22 cellular contexts compared by ENCODE assay signal in the genomic region with DNA sequence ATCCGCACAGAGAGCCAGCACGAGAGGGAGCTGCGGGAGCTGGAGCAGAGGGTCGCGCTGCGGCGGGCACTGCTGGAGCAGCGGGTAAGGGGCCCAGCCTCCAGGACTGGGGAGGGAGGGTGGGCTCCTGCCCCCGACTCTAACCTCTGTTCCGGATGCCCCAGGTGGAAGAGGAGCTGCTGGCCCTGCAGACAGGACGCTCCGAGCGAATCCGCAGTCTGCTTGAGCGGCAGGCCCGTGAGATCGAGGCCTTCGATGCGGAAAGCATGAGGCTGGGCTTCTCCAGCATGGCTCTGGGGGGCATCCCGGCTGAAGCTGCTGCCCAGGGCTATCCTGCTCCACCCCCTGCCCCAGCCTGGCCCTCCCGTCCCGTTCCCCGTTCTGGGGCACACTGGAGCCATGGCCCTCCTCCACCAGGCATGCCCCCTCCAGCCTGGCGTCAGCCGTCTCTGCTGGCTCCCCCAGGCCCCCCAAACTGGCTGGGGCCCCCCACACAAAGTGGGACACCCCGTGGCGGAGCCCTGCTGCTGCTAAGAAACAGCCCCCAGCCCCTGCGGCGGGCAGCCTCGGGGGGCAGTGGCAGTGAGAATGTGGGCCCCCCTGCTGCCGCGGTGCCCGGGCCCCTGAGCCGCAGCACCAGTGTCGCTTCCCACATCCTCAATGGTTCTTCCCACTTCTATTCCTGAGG. TPM values are rescaled to one million over a fixed set of nuclear protein-coding genes. Genes with fewer than 3 reads are reported as not detected.
"Had no signal": no experiment of that assay in that cellular context is flagged by ENCODE, and none has a peak within 500 bp of the region (broad histone marks: within the 10 kb centered on the region; RNA-seq: fewer than 3 reads in every experiment).

No MANE protein-coding gene starts in this region.

- ATAC-seq: activated CD8-positive, alpha-beta T cell treated with anti-CD3 and anti-CD28 coated beads for 36 hours; activated naive CD4-positive, alpha-beta T cell treated with anti-CD3 and anti-CD28 coated beads, Interleukin-2, amount 50 U/mL, for 72 hours; esophagus mucosa; left lobe of liver; natural killer cell treated with Interleukin-12 subunit alpha and Interleukin-12 subunit beta and Interleukin-15 and Interleukin-18, amount 100 ng/mL, for 72 hours; pancreas; sciatic nerve; T-cell had no signal

- H3K9me3 ChIP-seq: ascending aorta, neutrophil, pancreas had no signal

- DNase-seq: activated CD4-positive, alpha-beta T cell treated with anti-CD3 and anti-CD28 coated beads, Interleukin-2, amount 10 ng/mL, durations not matched to agents 7 days and 5 days; activated CD4-positive, CD25-positive, alpha-beta regulatory T cell treated with anti-CD3 and anti-CD28 coated beads, Interleukin-2, amount 50 U/mL, for 72 hours; activated CD8-positive, alpha-beta T cell treated with anti-CD3 and anti-CD28 coated beads for 36 hours; activated T-cell treated with anti-CD3 and anti-CD28 coated beads, Interleukin-2, amount 50 U/mL, for 1 hour; brain microvascular endothelial cell; caudate nucleus; effector memory CD4-positive, alpha-beta T cell; foreskin melanocyte; small intestine; stimulated activated CD4-positive, alpha-beta T cell treated with anti-CD3 and anti-CD28 coated beads, Interleukin-15, amount 100 ng/mL, for 24 hours; stimulated activated CD8-positive, alpha-beta memory T cell treated with anti-CD3 and anti-CD28 coated beads, Interleukin-4, amount 100 ng/mL, for 48 hours; stimulated activated naive CD4-positive, alpha-beta T cell treated with Interleukin-2 at 50 U/mL for 16 hours; T-cell; WERI-Rb-1 had no signal

- H3K4me3 ChIP-seq: ascending aorta, pancreas had no signal

- H3K27ac ChIP-seq: ascending aorta, brain microvascular endothelial cell, neutrophil, pancreas had no signal

- H3K27me3 ChIP-seq: ascending aorta, brain microvascular endothelial cell, neutrophil, pancreas had no signal

RNA-seq across cellular contexts. Expression of gene DOC2A, which starts 19.8 kb away (rescaled TPM):
- total RNA-seq: ascending aorta; natural killer cell treated with Interleukin-12 subunit alpha and Interleukin-12 subunit beta and Interleukin-15 and Interleukin-18, amount 100 ng/mL, for 72 hours had no signal
